22 cellular contexts compared by ENCODE assay signal in genomic region chr5:66969963-66970362, GRCh38.
DNase-seq lines count a peak whose midpoint lies in the region; ATAC-seq and TF ChIP-seq lines count a peak whose summit lies in the region.
"Had no signal": no experiment of that assay in that cellular context is flagged by ENCODE, and none has a peak within 500 bp of the region (broad histone marks: within the 10 kb centered on the region; RNA-seq: fewer than 3 reads in every experiment).

No MANE protein-coding gene starts in this region.

- no peak for TF ChIP-seq EP300 in tibial nerve (IDR thresholded peaks at IDR 0.05)

- no peaks in the 10 kb centered on the region for H3F3A ChIP-seq in neural progenitor cell (ENCODE audit: low read depth)

- H3K4me1 ChIP-seq in DND-41 (ENCODE audit: insufficient read depth, low read length): no peaks in the 10 kb centered on the region
- H3K4me1 ChIP-seq in neural progenitor cell: peaks cover 2% of the 10 kb centered on the region
- no peaks in the 10 kb centered on the region for H3K4me1 ChIP-seq in mucosa of descending colon (ENCODE audit: low read depth)
- no peaks in the 10 kb centered on the region for H3K4me1 ChIP-seq in tibial nerve
- H3K4me1 ChIP-seq: BLaER1 treated with 17β-estradiol and CSF1 and Interleukin-3, amounts not matched to agents 10 nM and 100 nM; HAP-1 had no signal

- H3K27me3 ChIP-seq in DND-41 (ENCODE audit: insufficient read depth, low read length, poor library complexity) (no peaks in the 10 kb centered on the region), neural progenitor cell (no peaks in the 10 kb centered on the region), tibial nerve (no peaks in the 10 kb centered on the region)
- H3K27me3 ChIP-seq: BLaER1 treated with 17β-estradiol and CSF1 and Interleukin-3, amounts not matched to agents 10 nM and 100 nM had no signal

- H3K27ac Mint-ChIP-seq in brain: peak overlapping the region in 3 of 5 experiments; percentile 0 to 29 (median 3)
- peak overlapping the region; percentile 1 for H3K27ac Mint-ChIP-seq in neural progenitor cell
- H3K27ac Mint-ChIP-seq: CD4-positive, alpha-beta T cell; HFFc6 had no signal

- no peaks in the 10 kb centered on the region for H3K36me3 ChIP-seq in DND-41 (ENCODE audit: insufficient read depth, low read length)
- no peaks in the 10 kb centered on the region for H3K36me3 ChIP-seq in neural progenitor cell
- no peaks in the 10 kb centered on the region for H3K36me3 ChIP-seq in mucosa of descending colon (ENCODE audit: low read depth)
- H3K36me3 ChIP-seq in tibial nerve: no peaks in the 10 kb centered on the region
- H3K36me3 ChIP-seq: BLaER1 treated with 17β-estradiol and CSF1 and Interleukin-3, amounts not matched to agents 10 nM and 100 nM; HAP-1 had no signal

- peaks cover 4% of the 10 kb centered on the region for H3K27me3 Mint-ChIP-seq in brain
- H3K27me3 Mint-ChIP-seq in neural progenitor cell (ENCODE audit: insufficient read depth, low read depth): peaks cover 2% of the 10 kb centered on the region

- WGBS in tibial nerve, 2 donors: 72 to 84% methylated on average over 2 of the region's 2 CpGs

- TF ChIP-seq POLR2A in tibial nerve (IDR thresholded peaks at IDR 0.05): no peak

- peak; percentile 35; the same call in 1 of the 3 replicates for ATAC-seq in DND-41 (ENCODE audit: insufficient read depth, low read depth)
- ATAC-seq in mucosa of descending colon: no peak
- ATAC-seq: A549 had no signal

- H3K9ac ChIP-seq in DND-41 (ENCODE audit: low read depth, low read length) (no peak overlapping the region), neural progenitor cell (no peak overlapping the region)
- H3K9ac ChIP-seq: BLaER1 treated with 17β-estradiol and CSF1 and Interleukin-3, amounts not matched to agents 10 nM and 100 nM had no signal

- DNase-seq in DND-41 (no peak), LHCN-M2 (ENCODE audit: low read depth) (peak; percentile 43), neural progenitor cell (ENCODE audit: low spot score) (no peak), mucosa of descending colon (no peak), tibial nerve (ENCODE audit: low spot score in 2 of 2) (no peak)
- DNase-seq in stimulated activated CD4-positive, alpha-beta T cell treated with anti-CD3 and anti-CD28 coated beads, Interleukin-2, amount 100 ng/mL, for 24 hours: no peak
- DNase-seq: AML-193; CD4-positive, alpha-beta T cell; GOT3; HFFc6; KG1; NCI-H1092; NCI-H1417 treated with DMSO at 0.1 percent for 48 hours; NCI-H187; NCI-H2081 treated with DMSO at 0.1 percent for 48 hours; NCI-H446; NCI-H524 treated with DMSO at 0.1 percent for 48 hours; NCI-H774 had no signal

- H3K79me2 ChIP-seq in DND-41 (ENCODE audit: insufficient read depth, low read length): no peaks in the 10 kb centered on the region
- H3K79me2 ChIP-seq in neural progenitor cell (ENCODE audit: low read depth): no peaks in the 10 kb centered on the region

- H4K20me1 ChIP-seq in DND-41 (ENCODE audit: insufficient read depth, low read length): no peaks in the 10 kb centered on the region
- H4K20me1 ChIP-seq in neural progenitor cell (ENCODE audit: low read depth): no peaks in the 10 kb centered on the region
- H4K20me1 ChIP-seq: BLaER1 treated with 17β-estradiol and CSF1 and Interleukin-3, amounts not matched to agents 10 nM and 100 nM had no signal

- H3K4me3 Mint-ChIP-seq in brain (no peak overlapping the region), neural progenitor cell (no peak overlapping the region)
- H3K4me3 Mint-ChIP-seq: CD4-positive, alpha-beta T cell; HFFc6 had no signal

- H2AFZ ChIP-seq in DND-41 (ENCODE audit: low read depth, low read length): no peak overlapping the region
- no peak overlapping the region for H2AFZ ChIP-seq in neural progenitor cell (replicated peaks)

- peaks cover 11% of the 10 kb centered on the region for H3K4me1 Mint-ChIP-seq in brain
- H3K4me1 Mint-ChIP-seq in neural progenitor cell: peaks cover 11% of the 10 kb centered on the region

- intact Hi-C loops in mucosa of descending colon (cut with DNase I, micrococcal nuclease): no loop called here

- no peak overlapping the region for H3K27ac ChIP-seq in DND-41 (ENCODE audit: low read length)
- H3K27ac ChIP-seq in neural progenitor cell: no peak overlapping the region
- no peak overlapping the region for H3K27ac ChIP-seq in tibial nerve
- H3K27ac ChIP-seq: A549; BLaER1 treated with 17β-estradiol and CSF1 and Interleukin-3, amounts not matched to agents 10 nM and 100 nM had no signal

- no peak overlapping the region for H3K4me3 ChIP-seq in DND-41 (ENCODE audit: low read depth in 1 of 2, low read length in 2 of 2)
- no peak overlapping the region for H3K4me3 ChIP-seq in neural progenitor cell
- H3K4me3 ChIP-seq in mucosa of descending colon: no peak overlapping the region
- H3K4me3 ChIP-seq in tibial nerve: no peak overlapping the region
- H3K4me3 ChIP-seq: A549; BLaER1 treated with 17β-estradiol and CSF1 and Interleukin-3, amounts not matched to agents 10 nM and 100 nM; HAP-1 had no signal

- H3K9me3 Mint-ChIP-seq in brain (peaks cover 0 to 5% (median 0%) of the 10 kb centered on the region in 5 experiments), neural progenitor cell (no peaks in the 10 kb centered on the region)
- H3K9me3 Mint-ChIP-seq: CD4-positive, alpha-beta T cell; HFFc6 had no signal

- H3K36me3 Mint-ChIP-seq in brain (no peaks in the 10 kb centered on the region), neural progenitor cell (no peaks in the 10 kb centered on the region)

- no peak overlapping the region for H3K4me2 ChIP-seq in DND-41 (ENCODE audit: insufficient read depth, low read length)
- H3K4me2 ChIP-seq in neural progenitor cell: no peak overlapping the region
- H3K4me2 ChIP-seq: A549; BLaER1 treated with 17β-estradiol and CSF1 and Interleukin-3, amounts not matched to agents 10 nM and 100 nM had no signal

- TF ChIP-seq CTCF in DND-41 (IDR thresholded peaks at IDR 0.05; ENCODE audit: borderline replicate concordance, extremely low read depth, low read length, poor library complexity, severe bottlenecking) (no peak), brain (conservative IDR thresholded peaks at IDR 0.05) (no peak), neural progenitor cell (IDR thresholded peaks at IDR 0.05) (no peak), mucosa of descending colon (IDR thresholded peaks at IDR 0.05) (no peak), tibial nerve (IDR thresholded peaks at IDR 0.05) (no peak)

- H3K9me3 ChIP-seq in DND-41 (ENCODE audit: insufficient read depth, low read length, severe bottlenecking) (no peaks in the 10 kb centered on the region), neural progenitor cell (ENCODE audit: low read depth) (no peaks in the 10 kb centered on the region), mucosa of descending colon (no peaks in the 10 kb centered on the region), tibial nerve (no peaks in the 10 kb centered on the region)
- H3K9me3 ChIP-seq: A549; BLaER1 treated with 17β-estradiol and CSF1 and Interleukin-3, amounts not matched to agents 10 nM and 100 nM; HAP-1 had no signal
